ENCODE assay signal across 24 cellular contexts in the genomic region with DNA sequence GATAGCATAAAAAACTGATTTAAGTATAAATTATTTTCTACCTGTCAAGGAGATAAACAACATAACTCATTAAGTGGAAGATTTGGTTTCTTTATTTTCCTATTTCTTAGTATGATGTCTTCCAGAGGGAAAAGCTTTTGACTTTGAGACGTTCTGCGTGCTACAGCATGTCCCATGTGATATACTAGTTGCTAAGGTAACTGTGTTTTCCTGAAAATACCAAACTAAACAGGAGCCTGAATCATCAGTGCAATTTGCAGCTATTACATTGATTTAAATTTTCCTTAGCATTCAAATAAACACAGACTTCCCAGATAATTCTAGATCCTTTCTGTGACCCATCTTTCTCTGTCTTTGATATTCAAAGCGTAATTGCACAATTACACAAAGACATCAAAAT.
"Had no signal": no experiment of that assay in that cellular context is flagged by ENCODE, and none has a peak within 500 bp of the region (broad histone marks: within the 10 kb centered on the region; RNA-seq: fewer than 3 reads in every experiment).

No MANE protein-coding gene starts in this region.

- H3K4me1 ChIP-seq: ascending aorta, lower lobe of right lung had no signal

- H3K27ac ChIP-seq: ascending aorta, heart right ventricle, left lung, lower lobe of right lung, ovary, skin epidermis, thoracic aorta, WERI-Rb-1 had no signal

- ATAC-seq: activated CD4-positive, CD25-positive, alpha-beta regulatory T cell treated with anti-CD3 and anti-CD28 coated beads, Interleukin-2, amount 50 U/mL, for 24 hours; heart right ventricle; left lung; lower lobe of right lung; naive thymus-derived CD4-positive, alpha-beta T cell; sciatic nerve; stimulated activated effector memory CD8-positive, alpha-beta T cell treated with anti-CD3 and anti-CD28 coated beads, Interleukin-12 subunit alpha, Interleukin-12 subunit beta, amount 100 ng/mL, for 72 hours had no signal

- H3K27me3 ChIP-seq: ascending aorta, heart right ventricle, left lung, ovary had no signal

- H3K4me3 ChIP-seq: ascending aorta, heart right ventricle, left lung, lower lobe of right lung, ovary, skin epidermis, thoracic aorta had no signal

- DNase-seq: activated CD4-positive, alpha-beta memory T cell treated with anti-CD3 and anti-CD28 coated beads for 36 hours; activated CD4-positive, alpha-beta T cell treated with anti-CD3 and anti-CD28 coated beads, Interleukin-2, amount 10 ng/mL, durations not matched to agents 24 days and 14 days; activated CD8-positive, alpha-beta memory T cell treated with anti-CD3 and anti-CD28 coated beads, Interleukin-2, amount 50 U/mL, for 4 hours; activated effector memory CD4-positive, alpha-beta T cell treated with anti-CD3 and anti-CD28 coated beads, Interleukin-2, amount 50 U/mL, for 16 hours; activated naive CD4-positive, alpha-beta T cell treated with anti-CD3 and anti-CD28 coated beads, Interleukin-2, amount 10 ng/mL, durations not matched to agents 7 days and 5 days; activated naive CD8-positive, alpha-beta T cell treated with anti-CD3 and anti-CD28 coated beads, Interleukin-2, amount 10 ng/mL, durations not matched to agents 7 days and 5 days; activated T-cell treated with anti-CD3 and anti-CD28 coated beads, Interleukin-2, amount 50 U/mL, for 1 hour; erythroblast; foreskin melanocyte; heart right ventricle; left lung; lower lobe of right lung; midbrain; naive thymus-derived CD4-positive, alpha-beta T cell; ovary; retina; stimulated activated CD4-positive, alpha-beta T cell treated with anti-CD3 and anti-CD28 coated beads, Interleukin-4, amount 100 ng/mL, for 24 hours; WERI-Rb-1 had no signal

- H3K9me3 ChIP-seq: ascending aorta, left lung, lower lobe of right lung, ovary, thoracic aorta had no signal

- H3K36me3 ChIP-seq: ascending aorta, heart right ventricle, left lung, lower lobe of right lung, ovary, thoracic aorta, WERI-Rb-1 had no signal
